Comparison of ENCODE assay signal across 1 cellular context in genomic region chr5:10590226-10591047, GRCh38.
A peak's percentile ranks its signal among the peaks of the same experiment; 100 is the strongest.
TF ChIP-seq lines count a peak whose summit lies in the region.

No MANE protein-coding gene starts in this region.

TF ChIP-seq in HEK293, 187 proteins besides CTCF, POLR2A, EP300 and RAD21 (continued from another document):
- TF ChIP-seq ZBTB11 (tag by site-specific recombination; conservative IDR thresholded peaks at IDR 0.05; ENCODE audit: low read depth) (no peak), ZNF366 (tag by site-specific recombination; conservative IDR thresholded peaks at IDR 0.05) (peak; percentile 43; the same call in 1 of the 2 replicates), PATZ1 (tag by site-specific recombination; IDR thresholded peaks at IDR 0.05) (no peak; the same call in 1 of the 2 replicates), REPIN1 (tag by site-specific recombination; IDR thresholded peaks at IDR 0.05; ENCODE audit: low read depth) (no peak), ZNF140 (tag by site-specific recombination; IDR thresholded peaks at IDR 0.05) (no peak), ZSCAN5A (tag by site-specific recombination; IDR thresholded peaks at IDR 0.05) (no peak), ZNF513 (tag by site-specific recombination; IDR thresholded peaks at IDR 0.05) (no peak), PRDM10 (tag by site-specific recombination; IDR thresholded peaks at IDR 0.05) (peak; percentile 73), ZNF362 (tag by site-specific recombination; IDR thresholded peaks at IDR 0.05) (no peak), IKZF3 (tag by site-specific recombination; IDR thresholded peaks at IDR 0.05) (peak; percentile 67; the same call in 1 of the 2 replicates), ZNF184 (tag by site-specific recombination; IDR thresholded peaks at IDR 0.05) (0 out of 2 replicates have a peak, but pooled peaks have one; percentile 19), GFI1B (tag by site-specific recombination; IDR thresholded peaks at IDR 0.05) (no peak), ZEB2 (tag by site-specific recombination; IDR thresholded peaks at IDR 0.05) (peak; percentile 57), ZNF677 (tag by site-specific recombination; IDR thresholded peaks at IDR 0.05) (no peak), ZNF518A (tag by site-specific recombination; conservative IDR thresholded peaks at IDR 0.05; ENCODE audit: low read depth) (no peak), ZIC2 (tag by site-specific recombination; IDR thresholded peaks at IDR 0.05) (0 out of 2 replicates have a peak, but pooled peaks have one; percentile 13)
TF ChIP-seq in HEK293: peak in this region for 16.
